Comparison of ENCODE assay signal across 22 cellular contexts in the genomic region with DNA sequence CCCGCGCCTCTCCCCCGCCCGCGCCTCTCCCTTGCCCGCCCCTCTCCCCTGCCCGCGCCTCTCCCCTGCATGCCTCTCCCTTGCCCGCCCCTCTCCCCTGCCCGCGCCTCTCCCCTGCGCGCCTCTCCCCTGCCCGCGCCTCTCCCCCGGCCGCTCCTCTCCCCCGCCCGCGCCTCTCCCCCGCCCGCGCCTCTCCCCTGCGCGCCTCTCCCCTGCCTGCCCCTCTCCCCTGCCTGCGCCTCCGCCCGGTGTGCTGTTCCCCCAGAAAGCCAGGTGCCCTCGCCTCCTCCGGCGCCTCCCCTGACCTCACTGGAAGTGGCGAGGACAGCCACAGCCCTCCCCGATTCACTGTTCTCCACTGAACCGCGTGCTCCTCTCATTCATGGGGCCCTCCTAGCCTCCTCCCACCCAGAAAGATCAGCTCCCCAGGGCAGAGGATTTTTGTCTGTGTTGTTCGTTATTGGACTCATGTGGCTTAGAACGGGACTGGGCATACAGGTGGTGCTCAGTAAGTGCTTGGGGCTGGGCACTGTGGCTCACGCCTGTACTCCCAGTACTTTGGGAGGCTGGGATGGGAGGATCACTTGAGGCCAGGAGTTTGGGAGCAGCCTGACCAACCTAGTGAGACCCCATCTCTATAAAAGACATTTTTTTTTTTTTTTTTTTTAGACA. TPM values are rescaled to one million over a fixed set of nuclear protein-coding genes. Genes with fewer than 3 reads are reported as not detected.
DNase-seq lines count a peak whose midpoint lies in the region; ATAC-seq, FAIRE-seq and TF ChIP-seq lines count a peak whose summit lies in the region.
"Had no signal": no experiment of that assay in that cellular context is flagged by ENCODE, and none has a peak within 500 bp of the region (broad histone marks: within the 10 kb centered on the region; RNA-seq: fewer than 3 reads in every experiment).

No MANE protein-coding gene starts in this region.

- no peak for ATAC-seq in stimulated activated naive CD8-positive, alpha-beta T cell treated with anti-CD3 and anti-CD28 coated beads, Interleukin-15, amount 100 ng/mL, for 72 hours
- ATAC-seq in stimulated activated naive CD8-positive, alpha-beta T cell treated with anti-CD3 and anti-CD28 coated beads, Interleukin-15, Interleukin-2, amounts not matched to agents 100 U/mL and 50 U/mL, for 24 hours: no peak
- ATAC-seq in gastrocnemius medialis: no peak
- ATAC-seq in HG03175 (IDR thresholded peaks at IDR 0.05; ENCODE audit: unreplicated experiment): no peak
- ATAC-seq in upper lobe of left lung (ENCODE audit: low FRiP score in 2 of 2): no peak
- ATAC-seq: stimulated activated memory B cell treated with anti-CD40 and anti-IgM and Interleukin-4, amounts not matched to agents 10 μg/mL and 1 μg/mL and 100 μg/mL, for 72 hours had no signal

- peak overlapping the region in 1 of 2 experiments; percentile 84; a peak in 1 of 4 replicates for H3K4me2 ChIP-seq in H1 (ENCODE audit: insufficient read depth in 1 of 2, low read depth in 2 of 2, low read length in 2 of 2)

- no peak for TF ChIP-seq RAD21 in H1 (IDR thresholded peaks at IDR 0.05 in 1 of 2, conservative IDR thresholded peaks at IDR 0.05 in 1 of 2; ENCODE audit: low read depth in 2 of 2, low read length in 2 of 2)

- TF ChIP-seq EP300 in H1 (IDR thresholded peaks at IDR 0.05; ENCODE audit: borderline replicate concordance in 1 of 2, low read depth in 2 of 2, low read length in 2 of 2) (no peak), upper lobe of left lung (IDR thresholded peaks at IDR 0.05) (no peak)

- H3K4me1 Mint-ChIP-seq in stimulated activated naive CD8-positive, alpha-beta T cell treated with anti-CD3 and anti-CD28 coated beads, Interleukin-15, amount 100 ng/mL, for 72 hours: peaks cover 10% of the 10 kb centered on the region

- H3K23ac ChIP-seq in H1 (ENCODE audit: insufficient read length): no peak overlapping the region

- no peaks in the 10 kb centered on the region for H4K20me1 ChIP-seq in H1 (replicated peaks in 1 of 2; ENCODE audit: control insufficient read depth in 1 of 2, insufficient read depth in 2 of 2, low read length in 2 of 2)

- no peak overlapping the region for H4K91ac ChIP-seq in H1 (replicated peaks; ENCODE audit: insufficient read length, low read length)

- no peak overlapping the region for H3K56ac ChIP-seq in H1 (replicated peaks; ENCODE audit: insufficient read length, low read depth, low read length)

- peak overlapping the region; percentile 78 for H3K4ac ChIP-seq in H1 (replicated peaks; ENCODE audit: insufficient read length, low read depth, low read length)

- peaks cover 6% of the 10 kb centered on the region; the same call in 1 of the 2 replicates for H3K23me2 ChIP-seq in H1 (ENCODE audit: low read depth, low read length)

- H3K79me2 ChIP-seq in H1 (ENCODE audit: control insufficient read depth in 1 of 2, insufficient read depth in 2 of 2, low read length in 2 of 2): no peaks in the 10 kb centered on the region

- H3K4me1 ChIP-seq in H1 (replicated peaks in 1 of 4; ENCODE audit: control insufficient read depth in 3 of 4, insufficient read depth in 4 of 4, low read length in 3 of 4): peaks cover 0 to 6% (median 4%) of the 10 kb centered on the region in 4 experiments; a peak in 4 of 7 replicates
- H3K4me1 ChIP-seq in gastrocnemius medialis: peaks cover 0 to 8% of the 10 kb centered on the region in 2 donors
- H3K4me1 ChIP-seq in upper lobe of left lung: peaks cover 11 to 27% (median 16%) of the 10 kb centered on the region in 4 donors

- peak overlapping the region; percentile 36 to 41 for H3K4me3 Mint-ChIP-seq in stimulated activated naive CD8-positive, alpha-beta T cell treated with anti-CD3 and anti-CD28 coated beads, Interleukin-15, amount 100 ng/mL, for 72 hours
- H3K4me3 Mint-ChIP-seq: activated T-helper 1 cell treated with anti-CD3 and anti-CD28 coated beads, Interleukin-12 subunit alpha, Interleukin-12 subunit beta, Interleukin-2, Interleukin-4 antibody, amounts not matched to agents 30 ng/mL and 10 ng/mL and 1 ng/mL, durations not matched to agents 14 hours and 24 hours and 36 hours; stimulated activated memory B cell treated with anti-CD40 and anti-IgM and Interleukin-4, amounts not matched to agents 10 μg/mL and 1 μg/mL and 100 μg/mL, for 72 hours had no signal

- H2BK15ac ChIP-seq in H1 (ENCODE audit: low read length): no peak overlapping the region

- peak overlapping the region; percentile 94 for H3K14ac ChIP-seq in H1 (ENCODE audit: insufficient read length)

- TF ChIP-seq POLR2A in H1 (IDR thresholded peaks at IDR 0.05; ENCODE audit: control extremely low read depth in 1 of 2, low read depth in 2 of 2, low read length in 2 of 2) (no peak), gastrocnemius medialis (IDR thresholded peaks at IDR 0.05) (no peak), upper lobe of left lung (IDR thresholded peaks at IDR 0.05) (no peak)

- WGBS in H1 (ENCODE audit: extremely low coverage in 1 of 2, insufficient coverage in 1 of 2, insufficient read length in 1 of 2, insufficient replicate concordance in 2 of 2, low coverage in 1 of 2, low lambda C conversion rate in 2 of 2, missing lambda C conversion rate in 1 of 2), 2 experiments: 60% methylated on average over 10 of the region's 38 CpGs; no CpG with 5 or more reads in 1 of the 2 experiments
- 15 to 49% methylated on average over 5 to 10 of the region's 38 CpGs for whole genome bisulfite sequencing in upper lobe of left lung, 2 donors

- no peak overlapping the region for H2BK12ac ChIP-seq in H1 (ENCODE audit: low read depth, low read length)

- H2BK20ac ChIP-seq in H1 (ENCODE audit: low read length): no peak overlapping the region

- no peaks in the 10 kb centered on the region for H3K9me3 ChIP-seq in H1 (ENCODE audit: insufficient read depth in 2 of 2, low read depth in 1 of 2, low read length in 1 of 2)
- H3K9me3 ChIP-seq in gastrocnemius medialis: no peaks in the 10 kb centered on the region
- no peaks in the 10 kb centered on the region for H3K9me3 ChIP-seq in upper lobe of left lung
- H3K9me3 ChIP-seq: adrenal gland, vagina had no signal

- CTCF ChIA-PET in H1 (lab: Charles Lee; ENCODE audit: partially characterized antibody): interaction anchor here (0.7 to 3.1 kb wide), 3 partner anchors 11 to 72 kb away, joined by 3 to 18 read pairs (median 3); no protein-coding TSS in a partner anchor

- no peak overlapping the region for H2AK5ac ChIP-seq in H1 (ENCODE audit: low read depth, low read length)

- H3K27me3 ChIP-seq in H1 (replicated peaks in 1 of 4; ENCODE audit: control insufficient read depth in 3 of 4, extremely low read depth in 1 of 4, insufficient read depth in 3 of 4, low read length in 3 of 4): peaks cover 7 to 21% (median 16%) of the 10 kb centered on the region in 4 experiments
- H3K27me3 ChIP-seq in gastrocnemius medialis: peaks cover 66 to 78% (median 72%) of the 10 kb centered on the region in 3 donors
- peaks cover 0 to 24% (median 9%) of the 10 kb centered on the region in 4 donors for H3K27me3 ChIP-seq in upper lobe of left lung
- H3K27me3 ChIP-seq: vagina had no signal

- H4K8ac ChIP-seq in H1 (ENCODE audit: extremely low read depth, insufficient read depth, low read length): no peak overlapping the region

- peak overlapping the region in 1 of 2 donors; percentile 84 for H3K27ac Mint-ChIP-seq in stimulated activated naive CD8-positive, alpha-beta T cell treated with anti-CD3 and anti-CD28 coated beads, Interleukin-15, amount 100 ng/mL, for 72 hours
- H3K27ac Mint-ChIP-seq: activated T-helper 1 cell treated with anti-CD3 and anti-CD28 coated beads, Interleukin-12 subunit alpha, Interleukin-12 subunit beta, Interleukin-2, Interleukin-4 antibody, amounts not matched to agents 30 ng/mL and 10 ng/mL and 1 ng/mL, durations not matched to agents 14 hours and 24 hours and 36 hours; stimulated activated memory B cell treated with anti-CD40 and anti-IgM and Interleukin-4, amounts not matched to agents 10 μg/mL and 1 μg/mL and 100 μg/mL, for 72 hours had no signal

- in situ Hi-C loops in gastrocnemius medialis (cut with MboI; ENCODE audit: low sequenced_read_pairs in 4 of 4): no loop called here

- no peak overlapping the region for H2BK5ac ChIP-seq in H1 (ENCODE audit: low read depth, low read length)

- H3K9ac ChIP-seq in H1 (replicated peaks in 1 of 4; ENCODE audit: extremely low read depth in 1 of 4, low read depth in 3 of 4, low read length in 3 of 4): no peak overlapping the region; a peak in 1 of 7 replicates

- no peak for FAIRE-seq in H1 (lab: Jason Lieb, UNC)
- FAIRE-seq: H54 had no signal

- H2AFZ ChIP-seq in H1 (ENCODE audit: low read length): no peak overlapping the region; the same call in 1 of the 2 replicates

- no peaks in the 10 kb centered on the region for H3K36me3 ChIP-seq in H1 (ENCODE audit: control insufficient read depth in 2 of 4, insufficient read depth in 4 of 4, low read length in 3 of 4)
- no peaks in the 10 kb centered on the region for H3K36me3 ChIP-seq in gastrocnemius medialis
- H3K36me3 ChIP-seq in upper lobe of left lung: no peaks in the 10 kb centered on the region
- H3K36me3 ChIP-seq: adrenal gland, vagina had no signal

- H3K18ac ChIP-seq in H1 (ENCODE audit: extremely low read depth, low read length): no peak overlapping the region

- no peaks in the 10 kb centered on the region for H3K79me1 ChIP-seq in H1 (ENCODE audit: low read depth, low read length)

- H2BK120ac ChIP-seq in H1 (replicated peaks; ENCODE audit: low read depth, low read length): no peak overlapping the region

- H3K4me3 ChIP-seq in H1 (ENCODE audit: extremely low read depth in 1 of 4, insufficient read depth in 2 of 4, low read depth in 3 of 4, low read length in 4 of 4) (no peak overlapping the region), gastrocnemius medialis (no peak overlapping the region), upper lobe of left lung (no peak overlapping the region)
- H3K4me3 ChIP-seq: adrenal gland had no signal

- no peak overlapping the region for H3K27ac ChIP-seq in H1 (ENCODE audit: low read depth, low read length)
- H3K27ac ChIP-seq in gastrocnemius medialis: no peak overlapping the region
- no peak overlapping the region for H3K27ac ChIP-seq in upper lobe of left lung
- H3K27ac ChIP-seq: adrenal gland, vagina had no signal

- no peak for TF ChIP-seq CTCF in H1 (IDR thresholded peaks at IDR 0.05; ENCODE audit: control extremely low read depth in 1 of 3, insufficient read depth in 1 of 3, low read depth in 1 of 3, low read length in 3 of 3)
- TF ChIP-seq CTCF in gastrocnemius medialis (IDR thresholded peaks at IDR 0.05 in 4 of 5, conservative IDR thresholded peaks at IDR 0.05 in 1 of 5): no peak
- no peak for TF ChIP-seq CTCF in upper lobe of left lung (IDR thresholded peaks at IDR 0.05)

- DNase-seq in stimulated activated naive CD8-positive, alpha-beta T cell treated with anti-CD3 and anti-CD28 coated beads, Interleukin-15, amount 100 ng/mL, for 72 hours: no peak
- no peak for DNase-seq in stimulated activated naive CD8-positive, alpha-beta T cell treated with anti-CD3 and anti-CD28 coated beads, Interleukin-15, Interleukin-2, amounts not matched to agents 100 U/mL and 50 U/mL, for 24 hours
- DNase-seq in NCI-H2196 treated with DMSO at 0.1 percent for 48 hours (lab: John Stamatoyannopoulos, UW; ENCODE audit: unreplicated experiment) (peak; percentile 41), H1 (ENCODE audit: low read depth in 1 of 2, low spot score in 2 of 2) (no peak), UCSD-AML1 (lab: John Stamatoyannopoulos, UW; ENCODE audit: unreplicated experiment) (no peak), gastrocnemius medialis (no peak), upper lobe of left lung (no peak)
- DNase-seq: activated CD4-positive, alpha-beta T cell treated with anti-CD3 and anti-CD28 coated beads, Interleukin-2, amount 50 U/mL, for 48 hours; adrenal gland; DND-41; erythroblast; midbrain; NCI-H1694; NK-92 treated with Interleukin-12 subunit alpha and Interleukin-12 subunit beta, amount 100 ng/mL, for 24 hours; Right ventricle myocardium superior had no signal

- intact Hi-C loops in gastrocnemius medialis (cut with DNase I; ENCODE audit: low total_unique reads): no loop called here

- peaks cover 68% of the 10 kb centered on the region for H3K27me3 Mint-ChIP-seq in stimulated activated naive CD8-positive, alpha-beta T cell treated with anti-CD3 and anti-CD28 coated beads, Interleukin-15, amount 100 ng/mL, for 72 hours

- H3K9me3 Mint-ChIP-seq in stimulated activated naive CD8-positive, alpha-beta T cell treated with anti-CD3 and anti-CD28 coated beads, Interleukin-15, amount 100 ng/mL, for 72 hours: no peaks in the 10 kb centered on the region
- H3K9me3 Mint-ChIP-seq: activated T-helper 1 cell treated with anti-CD3 and anti-CD28 coated beads, Interleukin-12 subunit alpha, Interleukin-12 subunit beta, Interleukin-2, Interleukin-4 antibody, amounts not matched to agents 30 ng/mL and 10 ng/mL and 1 ng/mL, durations not matched to agents 14 hours and 24 hours and 36 hours had no signal

- H4K5ac ChIP-seq in H1 (ENCODE audit: insufficient read length, low read depth, low read length): peak overlapping the region; percentile 60

- POLR2A ChIA-PET in H1 (lab: Charles Lee; ENCODE audit: partially characterized antibody): no interaction called here

RNA-seq across cellular contexts. Expression of a gene that starts 3.6 kb away (rescaled TPM):
- total RNA-seq in H1 (2021; fragmentation: NEBNext Ultra II Directional; extraction: Animal tissue kit (Norgen Biotek cat#: 25700)): 0.39 and 0.42 TPM in 2 replicates
- polyA plus RNA-seq in H1 (2011; rRNA removed): 2.1 and 3.1 TPM in 2 replicates
- polyA plus RNA-seq in H1 (2011; cell fraction: cytosol; rRNA removed): 0.88 TPM
- polyA plus RNA-seq in H1 (2011; cell fraction: nucleus; rRNA removed): 1.6 TPM
- polyA plus RNA-seq in H1 (2012, experiment 1 of 2): 0.60 to 0.87 TPM (median 0.71 TPM) in 3 of 4 replicates, not detected in the other
- polyA plus RNA-seq in H1 (2012, experiment 2 of 2): 0.89 TPM
- 1.0 TPM for polyA plus RNA-seq in H1 (2013, experiment 1 of 2)
- 1.2 TPM for polyA plus RNA-seq in H1 (2013, experiment 2 of 2)
- 0.24 TPM in 1 of 2 replicates, not detected in the other for polyA minus RNA-seq in H1 (2011; rRNA and poly(A)+ RNA removed)
- not detected for polyA minus RNA-seq in H1 (2011; cell fraction: cytosol; rRNA and poly(A)+ RNA removed)
- not detected for polyA minus RNA-seq in H1 (2011; cell fraction: nucleus; rRNA and poly(A)+ RNA removed)
- under 1 TPM in 1 of 4 donors, not detected in 3; 0.51 TPM for total RNA-seq in gastrocnemius medialis
- total RNA-seq in upper lobe of left lung: 1 to 10 TPM in 2 of 6 donors, not detected in 4; 1.1 to 9.4 TPM
- total RNA-seq: activated T-helper 1 cell treated with anti-CD3 and anti-CD28 coated beads, Interleukin-12 subunit alpha, Interleukin-12 subunit beta, Interleukin-2, Interleukin-4 antibody, amounts not matched to agents 30 ng/mL and 10 ng/mL and 1 ng/mL, durations not matched to agents 14 hours and 24 hours and 36 hours; osteocyte; Right ventricle myocardium superior; vagina had no signal
- polyA plus RNA-seq: BJ had no signal

RNA-seq across cellular contexts. Expression of a gene that starts 7.7 kb away (rescaled TPM):
- total RNA-seq in H1 (2021; fragmentation: NEBNext Ultra II Directional; extraction: Animal tissue kit (Norgen Biotek cat#: 25700)): not detected in 2 replicates
- polyA plus RNA-seq in H1 (2011; rRNA removed): not detected in 2 replicates
- not detected for polyA plus RNA-seq in H1 (2011; cell fraction: cytosol; rRNA removed)
- not detected for polyA plus RNA-seq in H1 (2011; cell fraction: nucleus; rRNA removed)
- polyA plus RNA-seq in H1 (2012, experiment 1 of 2): not detected in 4 replicates
- polyA plus RNA-seq in H1 (2012, experiment 2 of 2): not detected
- not detected for polyA plus RNA-seq in H1 (2013, experiment 1 of 2)
- not detected for polyA plus RNA-seq in H1 (2013, experiment 2 of 2)
- not detected in 2 replicates for polyA minus RNA-seq in H1 (2011; rRNA and poly(A)+ RNA removed)
- polyA minus RNA-seq in H1 (2011; cell fraction: cytosol; rRNA and poly(A)+ RNA removed): not detected
- polyA minus RNA-seq in H1 (2011; cell fraction: nucleus; rRNA and poly(A)+ RNA removed): not detected
- total RNA-seq in gastrocnemius medialis (under 1 TPM in 2 of 4 donors, not detected in 2; 0.46 to 0.84 TPM), upper lobe of left lung (10 to 100 TPM in 1 of 6 donors, 1 to 10 TPM in 2, under 1 TPM in 2, not detected in 1; 0.69 to 11.9 (median 1.3) TPM)
- total RNA-seq: activated T-helper 1 cell treated with anti-CD3 and anti-CD28 coated beads, Interleukin-12 subunit alpha, Interleukin-12 subunit beta, Interleukin-2, Interleukin-4 antibody, amounts not matched to agents 30 ng/mL and 10 ng/mL and 1 ng/mL, durations not matched to agents 14 hours and 24 hours and 36 hours; vagina had no signal

RNA-seq across cellular contexts. Expression of a gene that starts 15.0 kb away (rescaled TPM):
- total RNA-seq in H1 (2021; fragmentation: NEBNext Ultra II Directional; extraction: Animal tissue kit (Norgen Biotek cat#: 25700)): 1.7 TPM in 2 replicates
- 2.8 and 4.6 TPM in 2 replicates for polyA plus RNA-seq in H1 (2011; rRNA removed)
- polyA plus RNA-seq in H1 (2011; cell fraction: cytosol; rRNA removed): 3.8 TPM
- 2.4 TPM for polyA plus RNA-seq in H1 (2011; cell fraction: nucleus; rRNA removed)
- 1.0 to 2.1 TPM (median 1.3 TPM) in 4 replicates for polyA plus RNA-seq in H1 (2012, experiment 1 of 2)
- polyA plus RNA-seq in H1 (2012, experiment 2 of 2): 0.83 TPM
- 1.5 TPM for polyA plus RNA-seq in H1 (2013, experiment 1 of 2)
- polyA plus RNA-seq in H1 (2013, experiment 2 of 2): 1.4 TPM
- not detected in 2 replicates for polyA minus RNA-seq in H1 (2011; rRNA and poly(A)+ RNA removed)
- polyA minus RNA-seq in H1 (2011; cell fraction: cytosol; rRNA and poly(A)+ RNA removed): 3.5 TPM
- 4.7 TPM for polyA minus RNA-seq in H1 (2011; cell fraction: nucleus; rRNA and poly(A)+ RNA removed)
- 100 to 1,000 TPM; 153 to 309 (median 210) TPM for total RNA-seq in gastrocnemius medialis
- total RNA-seq in upper lobe of left lung: 100 to 1,000 TPM; 101 to 393 (median 259) TPM

RNA-seq across cellular contexts. Expression of a gene that starts 16.8 kb away (rescaled TPM):
- 0.80 and 1.7 TPM in 2 replicates for total RNA-seq in H1 (2021; fragmentation: NEBNext Ultra II Directional; extraction: Animal tissue kit (Norgen Biotek cat#: 25700))
- polyA plus RNA-seq in H1 (2011; rRNA removed): 1.3 and 2.7 TPM in 2 replicates
- 1.1 TPM for polyA plus RNA-seq in H1 (2011; cell fraction: cytosol; rRNA removed)
- 5.9 TPM for polyA plus RNA-seq in H1 (2011; cell fraction: nucleus; rRNA removed)
- 0.33 to 1.8 TPM (median 1.0 TPM) in 4 replicates for polyA plus RNA-seq in H1 (2012, experiment 1 of 2)
- polyA plus RNA-seq in H1 (2012, experiment 2 of 2): 0.26 TPM
- polyA plus RNA-seq in H1 (2013, experiment 1 of 2): 0.41 TPM
- 0.55 TPM for polyA plus RNA-seq in H1 (2013, experiment 2 of 2)
- polyA minus RNA-seq in H1 (2011; rRNA and poly(A)+ RNA removed): 0.29 TPM in 1 of 2 replicates, not detected in the other
- 1.3 TPM for polyA minus RNA-seq in H1 (2011; cell fraction: cytosol; rRNA and poly(A)+ RNA removed)
- not detected for polyA minus RNA-seq in H1 (2011; cell fraction: nucleus; rRNA and poly(A)+ RNA removed)
- total RNA-seq in gastrocnemius medialis (not detected), upper lobe of left lung (10 to 100 TPM in 1 of 6 donors, 1 to 10 TPM in 5; 2.0 to 13.6 (median 5.3) TPM)
- total RNA-seq: activated T-helper 1 cell treated with anti-CD3 and anti-CD28 coated beads, Interleukin-12 subunit alpha, Interleukin-12 subunit beta, Interleukin-2, Interleukin-4 antibody, amounts not matched to agents 30 ng/mL and 10 ng/mL and 1 ng/mL, durations not matched to agents 14 hours and 24 hours and 36 hours; Right ventricle myocardium superior; vagina had no signal

RNA-seq across cellular contexts. Expression of a gene that starts 22.7 kb away (rescaled TPM):
- 66.2 and 71.7 TPM in 2 replicates for total RNA-seq in H1 (2021; fragmentation: NEBNext Ultra II Directional; extraction: Animal tissue kit (Norgen Biotek cat#: 25700))
- 76.4 and 109 TPM in 2 replicates for polyA plus RNA-seq in H1 (2011; rRNA removed)
- polyA plus RNA-seq in H1 (2011; cell fraction: cytosol; rRNA removed): 66.5 TPM
- polyA plus RNA-seq in H1 (2011; cell fraction: nucleus; rRNA removed): 89.7 TPM
- 24.6 to 62.3 TPM (median 53.0 TPM) in 4 replicates for polyA plus RNA-seq in H1 (2012, experiment 1 of 2)
- polyA plus RNA-seq in H1 (2012, experiment 2 of 2): 35.8 TPM
- 66.3 TPM for polyA plus RNA-seq in H1 (2013, experiment 1 of 2)
- polyA plus RNA-seq in H1 (2013, experiment 2 of 2): 72.6 TPM
- polyA minus RNA-seq in H1 (2011; rRNA and poly(A)+ RNA removed): 39.8 and 46.2 TPM in 2 replicates
- 66.8 TPM for polyA minus RNA-seq in H1 (2011; cell fraction: cytosol; rRNA and poly(A)+ RNA removed)
- polyA minus RNA-seq in H1 (2011; cell fraction: nucleus; rRNA and poly(A)+ RNA removed): 32.2 TPM
- total RNA-seq in gastrocnemius medialis (not detected), upper lobe of left lung (10 to 100 TPM in 1 of 6 donors, 1 to 10 TPM in 4, under 1 TPM in 1; 0.63 to 14.2 (median 5.6) TPM)
- total RNA-seq: activated T-helper 1 cell treated with anti-CD3 and anti-CD28 coated beads, Interleukin-12 subunit alpha, Interleukin-12 subunit beta, Interleukin-2, Interleukin-4 antibody, amounts not matched to agents 30 ng/mL and 10 ng/mL and 1 ng/mL, durations not matched to agents 14 hours and 24 hours and 36 hours; Right ventricle myocardium superior; vagina had no signal

Comparison
In these comparisons a context has a peak if more than half of its experiments do, and no peak if none do; other contexts are left out.
1. RNA of a gene that starts 15.0 kb away (total RNA-seq): 101 to 393 TPM in upper lobe of left lung and 153 to 309 TPM in gastrocnemius medialis; 1.7 TPM in H1; every median in the first group is over 10 times any median in the second.